Comparison of ENCODE assay signal across 2 cellular contexts in the genomic region with DNA sequence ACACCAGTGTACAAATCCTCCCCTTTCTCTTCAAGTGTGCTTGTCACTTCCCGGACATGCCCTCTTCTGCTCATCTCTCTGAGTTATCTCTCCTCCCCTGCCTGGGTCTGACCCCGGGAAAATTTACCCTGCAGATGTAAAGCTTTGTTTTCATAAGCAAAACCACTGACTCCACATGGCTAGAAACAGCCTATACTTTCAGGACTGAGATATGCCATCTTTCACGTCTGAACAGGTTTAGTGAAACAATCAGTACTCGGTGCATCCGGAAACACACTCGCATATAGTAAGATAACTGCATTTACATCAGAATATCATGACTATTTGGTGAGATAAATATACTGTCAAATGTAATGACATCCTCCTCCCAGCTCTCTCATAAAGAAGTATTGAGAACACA.
TF ChIP-seq lines count a peak whose summit lies in the region.

No MANE protein-coding gene starts in this region.

TF ChIP-seq in SK-N-SH, 30 proteins besides CTCF, POLR2A, EP300 and RAD21 (continued from another document):
- TF ChIP-seq, protein P1, sequence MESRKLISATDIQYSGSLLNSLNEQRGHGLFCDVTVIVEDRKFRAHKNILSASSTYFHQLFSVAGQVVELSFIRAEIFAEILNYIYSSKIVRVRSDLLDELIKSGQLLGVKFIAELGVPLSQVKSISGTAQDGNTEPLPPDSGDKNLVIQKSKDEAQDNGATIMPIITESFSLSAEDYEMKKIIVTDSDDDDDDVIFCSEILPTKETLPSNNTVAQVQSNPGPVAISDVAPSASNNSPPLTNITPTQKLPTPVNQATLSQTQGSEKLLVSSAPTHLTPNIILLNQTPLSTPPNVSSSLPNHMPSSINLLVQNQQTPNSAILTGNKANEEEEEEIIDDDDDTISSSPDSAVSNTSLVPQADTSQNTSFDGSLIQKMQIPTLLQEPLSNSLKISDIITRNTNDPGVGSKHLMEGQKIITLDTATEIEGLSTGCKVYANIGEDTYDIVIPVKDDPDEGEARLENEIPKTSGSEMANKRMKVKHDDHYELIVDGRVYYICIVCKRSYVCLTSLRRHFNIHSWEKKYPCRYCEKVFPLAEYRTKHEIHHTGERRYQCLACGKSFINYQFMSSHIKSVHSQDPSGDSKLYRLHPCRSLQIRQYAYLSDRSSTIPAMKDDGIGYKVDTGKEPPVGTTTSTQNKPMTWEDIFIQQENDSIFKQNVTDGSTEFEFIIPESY (IDR thresholded peaks at IDR 0.05; ENCODE audit: borderline replicate concordance, low read depth) = no peak
- TF ChIP-seq JUND (IDR thresholded peaks at IDR 0.05) (no peak), NFIC (IDR thresholded peaks at IDR 0.05; ENCODE audit: borderline replicate concordance) (no peak), TCF12 (IDR thresholded peaks at IDR 0.05) (no peak), TAF1 (IDR thresholded peaks at IDR 0.05; ENCODE audit: borderline replicate concordance, low read depth, low read length) (no peak), NRF1 (IDR thresholded peaks at IDR 0.05; ENCODE audit: low read depth, low read length) (no peak), MXI1 (IDR thresholded peaks at IDR 0.05; ENCODE audit: low read depth, low read length) (no peak)
- TF ChIP-seq, protein P2, sequence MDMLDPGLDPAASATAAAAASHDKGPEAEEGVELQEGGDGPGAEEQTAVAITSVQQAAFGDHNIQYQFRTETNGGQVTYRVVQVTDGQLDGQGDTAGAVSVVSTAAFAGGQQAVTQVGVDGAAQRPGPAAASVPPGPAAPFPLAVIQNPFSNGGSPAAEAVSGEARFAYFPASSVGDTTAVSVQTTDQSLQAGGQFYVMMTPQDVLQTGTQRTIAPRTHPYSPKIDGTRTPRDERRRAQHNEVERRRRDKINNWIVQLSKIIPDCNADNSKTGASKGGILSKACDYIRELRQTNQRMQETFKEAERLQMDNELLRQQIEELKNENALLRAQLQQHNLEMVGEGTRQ (IDR thresholded peaks at IDR 0.05; ENCODE audit: borderline replicate concordance, low read depth, low read length) = no peak

TF ChIP-seq in SK-N-SH treated with all-trans-retinoic acid at 6 μM for 48 hours, 23 proteins besides CTCF, POLR2A, EP300 and RAD21 (continued from another document):
- no peak for TF ChIP-seq PATZ1 (CRISPR knock-in tag; IDR thresholded peaks at IDR 0.05; ENCODE audit: borderline replicate concordance)
- TF ChIP-seq ZFP3 (CRISPR knock-in tag; IDR thresholded peaks at IDR 0.05) = no peak
- TF ChIP-seq ESRRG (CRISPR knock-in tag; IDR thresholded peaks at IDR 0.05) = no peak
- no peak for TF ChIP-seq ZC3H10 (CRISPR knock-in tag; IDR thresholded peaks at IDR 0.05)
- no peak for TF ChIP-seq PPARA (CRISPR knock-in tag; IDR thresholded peaks at IDR 0.05; ENCODE audit: borderline replicate concordance)
- TF ChIP-seq ZNF8 (CRISPR knock-in tag; IDR thresholded peaks at IDR 0.05) = no peak
- no peak for TF ChIP-seq CSDC2 (CRISPR knock-in tag; IDR thresholded peaks at IDR 0.05)
- TF ChIP-seq POU6F1 (CRISPR knock-in tag; IDR thresholded peaks at IDR 0.05; ENCODE audit: borderline replicate concordance, low read depth) = no peak
- TF ChIP-seq, protein P3, sequence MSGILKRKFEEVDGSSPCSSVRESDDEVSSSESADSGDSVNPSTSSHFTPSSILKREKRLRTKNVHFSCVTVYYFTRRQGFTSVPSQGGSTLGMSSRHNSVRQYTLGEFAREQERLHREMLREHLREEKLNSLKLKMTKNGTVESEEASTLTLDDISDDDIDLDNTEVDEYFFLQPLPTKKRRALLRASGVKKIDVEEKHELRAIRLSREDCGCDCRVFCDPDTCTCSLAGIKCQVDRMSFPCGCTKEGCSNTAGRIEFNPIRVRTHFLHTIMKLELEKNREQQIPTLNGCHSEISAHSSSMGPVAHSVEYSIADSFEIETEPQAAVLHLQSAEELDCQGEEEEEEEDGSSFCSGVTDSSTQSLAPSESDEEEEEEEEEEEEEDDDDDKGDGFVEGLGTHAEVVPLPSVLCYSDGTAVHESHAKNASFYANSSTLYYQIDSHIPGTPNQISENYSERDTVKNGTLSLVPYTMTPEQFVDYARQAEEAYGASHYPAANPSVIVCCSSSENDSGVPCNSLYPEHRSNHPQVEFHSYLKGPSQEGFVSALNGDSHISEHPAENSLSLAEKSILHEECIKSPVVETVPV (CRISPR knock-in tag; IDR thresholded peaks at IDR 0.05) = no peak
